ENCODE assay signal across 8 cellular contexts in the genomic region with DNA sequence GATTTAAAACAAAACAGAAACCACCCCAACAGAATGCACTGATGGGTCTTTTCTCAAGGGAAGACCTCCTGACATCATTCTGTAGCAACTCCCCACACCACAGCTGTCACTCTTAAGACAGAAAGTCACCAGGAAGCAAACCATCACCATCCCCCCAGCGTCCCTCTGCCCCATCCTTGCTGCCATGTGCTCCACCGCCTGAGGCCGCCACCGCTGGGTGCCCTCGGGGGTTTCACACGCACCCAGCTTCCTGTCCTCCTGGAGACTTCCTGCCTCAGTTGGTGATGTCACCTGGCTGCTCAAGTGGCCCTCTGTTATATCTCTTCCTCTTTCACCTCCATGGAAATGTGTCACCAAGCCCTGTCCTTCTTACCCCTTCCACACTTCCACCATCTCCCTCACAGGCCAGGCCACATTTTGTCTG.
A peak's percentile ranks its signal among the peaks of the same experiment; 100 is the strongest.
DNase-seq lines count a peak whose midpoint lies in the region; ATAC-seq lines count a peak whose summit lies in the region.

No MANE protein-coding gene starts in this region.

- H3K27ac Mint-ChIP-seq in CD4-positive, CD25-positive, alpha-beta regulatory T cell = peak overlapping the region; percentile 96 to 100 (median 100)
- H3K27ac Mint-ChIP-seq in IgD-negative memory B cell = peak overlapping the region; percentile 87 to 99 (median 98)

- H3K18ac ChIP-seq in neuronal stem cell (ENCODE audit: low read length) = no peak overlapping the region

- H3K14ac ChIP-seq in neuronal stem cell (ENCODE audit: low read length) = peak overlapping the region; percentile 67

- H4K8ac ChIP-seq in neuronal stem cell (ENCODE audit: low read depth, low read length) = peak overlapping the region; percentile 79

- H3K9me3 Mint-ChIP-seq in CD4-positive, CD25-positive, alpha-beta regulatory T cell = peaks cover 0 to 1% (median 0%) of the 10 kb centered on the region in 7 donors
- no peaks in the 10 kb centered on the region for H3K9me3 Mint-ChIP-seq in IgD-negative memory B cell

- peaks cover 20 to 94% (median 49%) of the 10 kb centered on the region in 4 donors for H3K4me1 Mint-ChIP-seq in CD4-positive, CD25-positive, alpha-beta regulatory T cell
- H3K4me1 Mint-ChIP-seq in IgD-negative memory B cell = peaks cover 35 to 49% (median 44%) of the 10 kb centered on the region in 3 donors

- no peak overlapping the region for H2BK12ac ChIP-seq in neuronal stem cell (ENCODE audit: low read length)

- peaks cover 92% of the 10 kb centered on the region for H3K4me1 ChIP-seq in CD4-positive, CD25-positive, alpha-beta regulatory T cell (ENCODE audit: control insufficient read depth, insufficient read depth, low read length, poor library complexity, severe bottlenecking)
- no peaks in the 10 kb centered on the region for H3K4me1 ChIP-seq in neuronal stem cell (ENCODE audit: control insufficient read depth in 2 of 2, insufficient read depth in 1 of 2, low read depth in 1 of 2, low read length in 2 of 2)

- H3K36me3 Mint-ChIP-seq in CD4-positive, CD25-positive, alpha-beta regulatory T cell = peaks cover 62% of the 10 kb centered on the region
- peaks cover 16% of the 10 kb centered on the region for H3K36me3 Mint-ChIP-seq in IgD-negative memory B cell

- no peaks in the 10 kb centered on the region for H3K9me3 ChIP-seq in CD4-positive, CD25-positive, alpha-beta regulatory T cell (ENCODE audit: control insufficient read depth in 2 of 2, low read length in 2 of 2)
- peaks cover 13 to 31% of the 10 kb centered on the region in 2 donors for H3K9me3 ChIP-seq in neuronal stem cell (replicated peaks in 1 of 2; ENCODE audit: control insufficient read depth in 2 of 2, insufficient read depth in 1 of 2, low read depth in 1 of 2, low read length in 2 of 2)

- H3K27ac ChIP-seq in CD4-positive, CD25-positive, alpha-beta regulatory T cell (ENCODE audit: insufficient read depth, low read length, poor library complexity, severe bottlenecking) = peak overlapping the region; percentile 99
- no peak overlapping the region for H3K27ac ChIP-seq in neuronal stem cell (replicated peaks; ENCODE audit: low read length)

- H2AFZ ChIP-seq in neuronal stem cell (ENCODE audit: low read length) = no peak overlapping the region

- H3K4me3 Mint-ChIP-seq in CD4-positive, CD25-positive, alpha-beta regulatory T cell = peak overlapping the region; percentile 13 to 90 (median 82)
- peak overlapping the region; percentile 55 to 91 (median 78) for H3K4me3 Mint-ChIP-seq in IgD-negative memory B cell

- peak; percentile 79 to 98 (median 86) for DNase-seq in CD4-positive, CD25-positive, alpha-beta regulatory T cell
- DNase-seq in activated CD8-positive, alpha-beta memory T cell treated with anti-CD3 and anti-CD28 coated beads for 4 hours (ENCODE audit: low read depth in 2 of 2) = peak; percentile 59 to 69
- DNase-seq in neuronal stem cell (ENCODE audit: low spot score) = no peak
- DNase-seq in left lobe of liver (ENCODE audit: low spot score) = no peak
- no peak for DNase-seq in OCI-M2 (lab: John Stamatoyannopoulos, UW; ENCODE audit: unreplicated experiment)
- no peak for DNase-seq in NCI-H82 (lab: John Stamatoyannopoulos, UW)

- peak; percentile 70 to 74 for ATAC-seq in CD4-positive, CD25-positive, alpha-beta regulatory T cell (ENCODE audit: low read depth in 2 of 2)
- ATAC-seq in GM21381 (IDR thresholded peaks at IDR 0.05; ENCODE audit: unreplicated experiment) (peak; percentile 81), left lobe of liver (no peak)

- no CpG with 5 or more reads among the region's 6 CpGs for WGBS in neuronal stem cell (ENCODE audit: extremely low coverage in 2 of 2, insufficient read length in 2 of 2, insufficient replicate concordance in 1 of 2), 2 donors

- H3K27me3 Mint-ChIP-seq in CD4-positive, CD25-positive, alpha-beta regulatory T cell = no peaks in the 10 kb centered on the region
- peaks cover 2% of the 10 kb centered on the region for H3K27me3 Mint-ChIP-seq in IgD-negative memory B cell

- H3K23ac ChIP-seq in neuronal stem cell (ENCODE audit: low read depth, low read length, poor library complexity) = no peak overlapping the region

- no peak overlapping the region for H3K4ac ChIP-seq in neuronal stem cell (ENCODE audit: low read length)

- H2BK120ac ChIP-seq in neuronal stem cell (ENCODE audit: low read depth, low read length) = no peak overlapping the region

- no peak overlapping the region for H3K4me2 ChIP-seq in neuronal stem cell (ENCODE audit: insufficient read depth, low read length, poor library complexity, severe bottlenecking)

- no peak overlapping the region for H2AK5ac ChIP-seq in neuronal stem cell (ENCODE audit: low read depth, low read length)

- H2BK15ac ChIP-seq in neuronal stem cell (ENCODE audit: low read length) = no peak overlapping the region

- H3K79me1 ChIP-seq in neuronal stem cell (ENCODE audit: low read depth, low read length) = peaks cover 15% of the 10 kb centered on the region

- peaks cover 62% of the 10 kb centered on the region for H3K36me3 ChIP-seq in CD4-positive, CD25-positive, alpha-beta regulatory T cell (ENCODE audit: control insufficient read depth, insufficient read depth, low read length)
- H3K36me3 ChIP-seq in neuronal stem cell (replicated peaks in 1 of 2; ENCODE audit: control insufficient read depth in 2 of 2, insufficient read depth in 2 of 2, low read length in 2 of 2) = peaks cover 79 to 97% of the 10 kb centered on the region in 2 donors

- peak overlapping the region; percentile 57 for H3K9ac ChIP-seq in neuronal stem cell (ENCODE audit: low read depth, low read length, poor library complexity)

- H4K91ac ChIP-seq in neuronal stem cell (ENCODE audit: low read depth, low read length, poor library complexity) = no peak overlapping the region

- peak overlapping the region; percentile 58 for H3K4me3 ChIP-seq in CD4-positive, CD25-positive, alpha-beta regulatory T cell (ENCODE audit: low read depth, low read length)
- no peak overlapping the region for H3K4me3 ChIP-seq in neuronal stem cell (ENCODE audit: low read length in 2 of 2)

- no peak overlapping the region for H2BK5ac ChIP-seq in neuronal stem cell (ENCODE audit: low read length)

- no peaks in the 10 kb centered on the region for H3K27me3 ChIP-seq in CD4-positive, CD25-positive, alpha-beta regulatory T cell (ENCODE audit: control insufficient read depth, insufficient read depth, low read length)
- no peaks in the 10 kb centered on the region for H3K27me3 ChIP-seq in neuronal stem cell (ENCODE audit: control insufficient read depth in 3 of 3, insufficient read depth in 3 of 3, low read depth in 1 of 3, low read length in 3 of 3)

Comparison
In these comparisons a context has a peak if more than half of its experiments do, and no peak if none do; other contexts are left out.
1. DNase-seq: peak in CD4-positive, CD25-positive, alpha-beta regulatory T cell (3 of 3) and activated CD8-positive, alpha-beta memory T cell treated with anti-CD3 and anti-CD28 coated beads for 4 hours (2 of 2); none in neuronal stem cell (single experiment), left lobe of liver (single experiment), OCI-M2 (single experiment) and NCI-H82 (single experiment).